19 cellular contexts compared by ENCODE assay signal in the genomic region with DNA sequence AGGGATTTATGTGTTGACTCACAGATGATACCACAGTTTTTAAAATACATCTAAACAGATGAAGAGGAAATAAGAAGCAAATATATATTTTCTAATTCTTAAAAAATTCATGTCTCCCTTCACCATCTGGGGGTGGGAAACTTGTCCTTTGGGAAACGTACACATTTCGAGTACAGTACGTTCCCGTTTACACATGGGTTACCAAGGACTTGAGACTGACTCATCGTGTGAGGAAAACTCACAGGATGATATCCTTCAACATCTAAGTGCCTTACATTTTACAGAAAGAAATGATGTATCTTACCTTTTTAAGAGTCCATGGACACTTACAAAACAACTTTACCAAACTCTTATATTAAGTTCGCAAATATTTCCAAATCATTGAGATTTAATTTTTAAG. TPM values are rescaled to one million over a fixed set of nuclear protein-coding genes. Genes with fewer than 3 reads are reported as not detected.
DNase-seq lines count a peak whose midpoint lies in the region; FAIRE-seq and TF ChIP-seq lines count a peak whose summit lies in the region.
"Had no signal": no experiment of that assay in that cellular context is flagged by ENCODE, and none has a peak within 500 bp of the region (broad histone marks: within the 10 kb centered on the region; RNA-seq: fewer than 3 reads in every experiment).

No MANE protein-coding gene starts in this region.

- no peak overlapping the region for H2AFZ ChIP-seq in mammary epithelial cell (ENCODE audit: low read depth, low read length)
- H2AFZ ChIP-seq in endothelial cell of umbilical vein (ENCODE audit: low read depth, low read length), result no peak overlapping the region
- no peak overlapping the region for H2AFZ ChIP-seq in hepatocyte

- H3K4me3 Mint-ChIP-seq in MCF 10A (ENCODE audit: unreplicated experiment), result no peak overlapping the region

- DNase-seq in MCF 10A (ENCODE audit: unreplicated experiment), result peak; percentile 42
- DNase-seq in mammary epithelial cell, result no peak
- no peak for DNase-seq in endothelial cell of umbilical vein (ENCODE audit: low read depth, low spot score)
- DNase-seq in hepatocyte (ENCODE audit: low spot score), result no peak
- no peak for DNase-seq in spleen
- DNase-seq in iPS-NIHi11 (ENCODE audit: low spot score), result no peak
- no peak for DNase-seq in stimulated activated CD8-positive, alpha-beta memory T cell treated with anti-CD3 and anti-CD28 coated beads, Interleukin-4, amount 100 ng/mL, for 48 hours
- no peak for DNase-seq in stimulated activated CD4-positive, alpha-beta T cell treated with anti-CD3 and anti-CD28 coated beads, Interleukin-2, amount 100 ng/mL, for 48 hours
- DNase-seq: DMS153, GDM1, Karpas-422, NCI-H1417, NCI-H1930, NCI-H2171, NCI-H82 had no signal

- TF ChIP-seq POLR2A in endothelial cell of umbilical vein (IDR thresholded peaks at IDR 0.05; ENCODE audit: low read depth, low read length), result no peak
- TF ChIP-seq POLR2A in spleen (IDR thresholded peaks at IDR 0.05), result no peak

- H3K27ac ChIP-seq in mammary epithelial cell (ENCODE audit: insufficient read depth, low read depth, low read length) (no peak overlapping the region), endothelial cell of umbilical vein (ENCODE audit: insufficient read depth, low read depth, low read length) (no peak overlapping the region), hepatocyte (peak overlapping the region; percentile 51), spleen (peak overlapping the region in 5 of 8 donors; percentile 5 to 52 (median 49))
- H3K27ac ChIP-seq: 22Rv1, C4-2B had no signal

- no peaks in the 10 kb centered on the region for H3K9me2 ChIP-seq in hepatocyte (replicated peaks; ENCODE audit: insufficient read depth)

- intact Hi-C loops in MCF 10A (cut with micrococcal nuclease) (no loop called here), mammary epithelial cell (cut with micrococcal nuclease) (no loop called here), endothelial cell of umbilical vein (cut with micrococcal nuclease) (no loop called here), spleen (cut with DNase I; ENCODE audit: low total_unique reads) (no loop called here)

- H3K36me3 ChIP-seq in mammary epithelial cell (ENCODE audit: insufficient read depth, low read length) (peaks cover 3% of the 10 kb centered on the region), endothelial cell of umbilical vein (ENCODE audit: control insufficient read depth in 2 of 2, extremely low read depth in 1 of 2, insufficient read depth in 2 of 2, low read length in 2 of 2) (no peaks in the 10 kb centered on the region), hepatocyte (replicated peaks; ENCODE audit: insufficient read depth, low read depth) (no peaks in the 10 kb centered on the region), spleen (peaks cover 0 to 17% (median 6%) of the 10 kb centered on the region in 6 donors)
- H3K36me3 ChIP-seq: HAP-1 had no signal

- dilution Hi-C loops in mammary epithelial cell (cut with HindIII; ENCODE audit: low sequenced_read_pairs) (loop anchor here (5.0 kb wide), 1 partner anchor 41 kb away; no protein-coding TSS in a partner anchor), endothelial cell of umbilical vein (cut with MboI; ENCODE audit: extremely low pct_ligation_motif_present, low sequenced_read_pairs) (no loop called here)

- BruUV-seq in MCF 10A (replicated peaks; lab: Mats Ljungman, UMichigan) (no TSS peak), mammary epithelial cell (replicated peaks; lab: Mats Ljungman, UMichigan) (no TSS peak), endothelial cell of umbilical vein (replicated peaks; lab: Mats Ljungman, UMichigan) (no TSS peak)

- H3K4me3 ChIP-seq in mammary epithelial cell (replicated peaks in 1 of 3; ENCODE audit: insufficient read depth in 1 of 3, low read depth in 2 of 3, low read length in 3 of 3) (no peak overlapping the region), endothelial cell of umbilical vein (replicated peaks in 1 of 3; ENCODE audit: insufficient read depth in 1 of 3, low read depth in 1 of 3, low read length in 3 of 3) (no peak overlapping the region), hepatocyte (no peak overlapping the region), spleen (no peak overlapping the region)
- H3K4me3 ChIP-seq: HAP-1 had no signal

- FAIRE-seq in endothelial cell of umbilical vein (lab: Jason Lieb, UNC), result no peak
- FAIRE-seq: GM12892 had no signal

- in situ Hi-C loops in mammary epithelial cell (cut with MboI; ENCODE audit: low sequenced_read_pairs in 2 of 2), result no loop called here

- peak overlapping the region; percentile 39 for H3K27ac Mint-ChIP-seq in MCF 10A (ENCODE audit: low read depth, unreplicated experiment)

- peaks cover 2% of the 10 kb centered on the region for H3K9me1 ChIP-seq in endothelial cell of umbilical vein (replicated peaks; ENCODE audit: control insufficient read depth, extremely low read depth, insufficient read depth, low read length)

- POLR2A ChIA-PET in MCF 10A (lab: Yijun Ruan, JAX), result interaction anchor here (0.6 to 0.9 kb wide), 2 partner anchors 9 to 1242 kb away, joined by 3 read pairs; no protein-coding TSS in a partner anchor
- POLR2A ChIA-PET in endothelial cell of umbilical vein (lab: Charles Lee), result no interaction called here

- no peak overlapping the region for H3K4me2 ChIP-seq in mammary epithelial cell (ENCODE audit: insufficient read depth, low read depth, low read length)
- no peak overlapping the region for H3K4me2 ChIP-seq in endothelial cell of umbilical vein (ENCODE audit: insufficient read depth, low read length)
- H3K4me2 ChIP-seq in hepatocyte, result no peak overlapping the region

- H3K9me3 ChIP-seq in mammary epithelial cell (replicated peaks; ENCODE audit: insufficient read depth, low read length) (no peaks in the 10 kb centered on the region), endothelial cell of umbilical vein (replicated peaks; ENCODE audit: control insufficient read depth, insufficient read depth, low read length) (no peaks in the 10 kb centered on the region), hepatocyte (ENCODE audit: low read depth) (no peaks in the 10 kb centered on the region), spleen (no peaks in the 10 kb centered on the region)
- H3K9me3 ChIP-seq: HAP-1 had no signal

- H3K4me1 ChIP-seq in mammary epithelial cell (ENCODE audit: insufficient read depth, low read length), result no peaks in the 10 kb centered on the region
- H3K4me1 ChIP-seq in endothelial cell of umbilical vein (ENCODE audit: control insufficient read depth, extremely low read depth, insufficient read depth, low read length), result no peaks in the 10 kb centered on the region
- H3K4me1 ChIP-seq in hepatocyte (ENCODE audit: insufficient read depth), result peaks cover 25% of the 10 kb centered on the region
- H3K4me1 ChIP-seq in spleen, result peaks cover 0 to 16% (median 0%) of the 10 kb centered on the region in 6 donors
- H3K4me1 ChIP-seq: HAP-1 had no signal

- peaks cover 10% of the 10 kb centered on the region for H3K4me1 Mint-ChIP-seq in MCF 10A (ENCODE audit: insufficient read depth, unreplicated experiment)

- H3K79me2 ChIP-seq in mammary epithelial cell (ENCODE audit: insufficient read depth, low read length) (no peaks in the 10 kb centered on the region), endothelial cell of umbilical vein (ENCODE audit: control insufficient read depth, insufficient read depth, low read length) (no peaks in the 10 kb centered on the region), hepatocyte (no peaks in the 10 kb centered on the region)

- 85% methylated on average over 6 of the region's 6 CpGs for WGBS in mammary epithelial cell (ENCODE audit: low coverage, missing lambda C conversion rate)
- WGBS in hepatocyte (ENCODE audit: low lambda C conversion rate, missing lambda C conversion rate), result 79% methylated on average over 6 of the region's 6 CpGs
- WGBS in spleen, 5 donors, result 74 to 84% (median 77%) methylated on average over 6 of the region's 6 CpGs

- H3K27me3 Mint-ChIP-seq in MCF 10A (ENCODE audit: insufficient read depth, unreplicated experiment), result no peaks in the 10 kb centered on the region

- H3K9me3 Mint-ChIP-seq in MCF 10A (ENCODE audit: unreplicated experiment), result no peaks in the 10 kb centered on the region

- no peaks in the 10 kb centered on the region for H3K27me3 ChIP-seq in mammary epithelial cell (ENCODE audit: insufficient read depth, low read length)
- H3K27me3 ChIP-seq in endothelial cell of umbilical vein (ENCODE audit: control insufficient read depth in 2 of 2, insufficient read depth in 2 of 2, low read length in 2 of 2), result no peaks in the 10 kb centered on the region
- H3K27me3 ChIP-seq in hepatocyte, result no peaks in the 10 kb centered on the region
- H3K27me3 ChIP-seq in spleen (replicated peaks in 1 of 7), result no peaks in the 10 kb centered on the region

- no peak for TF ChIP-seq CTCF in MCF 10A (IDR thresholded peaks at IDR 0.05; ENCODE audit: unreplicated experiment)
- no peak for TF ChIP-seq CTCF in mammary epithelial cell (conservative IDR thresholded peaks at IDR 0.05 in 1 of 2, IDR thresholded peaks at IDR 0.05 in 1 of 2; ENCODE audit: extremely low read depth in 1 of 2, insufficient read depth in 1 of 2, low read depth in 1 of 2, low read length in 2 of 2)
- no peak for TF ChIP-seq CTCF in endothelial cell of umbilical vein (IDR thresholded peaks at IDR 0.05; ENCODE audit: extremely low read depth in 1 of 2, insufficient read depth in 1 of 2, low read depth in 1 of 2, low read length in 2 of 2)
- no peak for TF ChIP-seq CTCF in hepatocyte (IDR thresholded peaks at IDR 0.05; ENCODE audit: poor library complexity)
- TF ChIP-seq CTCF in spleen (IDR thresholded peaks at IDR 0.05 in 8 of 11, conservative IDR thresholded peaks at IDR 0.05 in 3 of 11), result no peak

- CTCF ChIA-PET in MCF 10A (lab: Yijun Ruan, JAX) (no interaction called here), mammary epithelial cell (lab: Charles Lee; ENCODE audit: low non-redundant PET) (no interaction called here), endothelial cell of umbilical vein (lab: Charles Lee) (interaction anchor here (2.0 kb wide), 1 partner anchor 33 kb away, joined by 12 read pairs; no protein-coding TSS in a partner anchor)

- H3K9ac ChIP-seq in mammary epithelial cell (ENCODE audit: insufficient read depth, low read length) (no peak overlapping the region), endothelial cell of umbilical vein (replicated peaks; ENCODE audit: extremely low read depth, insufficient read depth, low read length) (no peak overlapping the region)

- peaks cover 19% of the 10 kb centered on the region for H3K36me3 Mint-ChIP-seq in MCF 10A (ENCODE audit: insufficient read depth, unreplicated experiment)

- H4K20me1 ChIP-seq in mammary epithelial cell (ENCODE audit: insufficient read depth, low read length) (no peaks in the 10 kb centered on the region), endothelial cell of umbilical vein (replicated peaks; ENCODE audit: control insufficient read depth, extremely low read depth, insufficient read depth, low read length) (no peaks in the 10 kb centered on the region), hepatocyte (ENCODE audit: insufficient read depth, poor library complexity, severe bottlenecking) (no peaks in the 10 kb centered on the region)

RNA-seq across cellular contexts. Expression of a gene that starts 16.0 kb away (rescaled TPM):
- total RNA-seq in MCF 10A (2022), result 4.3 and 14.8 TPM in 2 replicates
- 1 to 10 TPM; 1.1 to 5.7 TPM for total RNA-seq in mammary epithelial cell
- 0.27 TPM for polyA plus RNA-seq in mammary epithelial cell
- polyA minus RNA-seq in mammary epithelial cell, result not detected
- total RNA-seq in endothelial cell of umbilical vein, result 27.6 and 44.9 TPM in 2 replicates
- polyA plus RNA-seq in endothelial cell of umbilical vein, result 33.1 and 35.7 TPM in 2 replicates
- polyA plus RNA-seq in endothelial cell of umbilical vein (2011; cell fraction: cytosol; rRNA removed), result 29.9 and 30.3 TPM in 2 replicates
- polyA plus RNA-seq in endothelial cell of umbilical vein (2011; cell fraction: nucleus; rRNA removed), result 18.9 and 20.4 TPM in 2 replicates
- polyA plus RNA-seq in endothelial cell of umbilical vein (2012), result 13.2 and 50.7 TPM in 2 replicates
- polyA minus RNA-seq in endothelial cell of umbilical vein, result 35.1 and 65.1 TPM in 2 replicates
- polyA minus RNA-seq in endothelial cell of umbilical vein (2011; cell fraction: cytosol; rRNA and poly(A)+ RNA removed), result 3.6 TPM
- polyA minus RNA-seq in endothelial cell of umbilical vein (2011; cell fraction: nucleus; rRNA and poly(A)+ RNA removed), result 10.9 and 11.2 TPM in 2 replicates
- total RNA-seq in hepatocyte, result 115 and 157 TPM in 2 replicates
- 337 and 359 TPM in 2 replicates for polyA plus RNA-seq in hepatocyte
- total RNA-seq in spleen, result 100 to 1,000 TPM in 5 of 7 donors, 10 to 100 TPM in 2; 98.7 to 396 (median 225) TPM
- 10 to 100 TPM; 26.4 to 61.9 (median 48.2) TPM for polyA plus RNA-seq in spleen

Comparison
In these comparisons a context has a peak if more than half of its experiments do, and no peak if none do; other contexts are left out.
1. H3K27ac ChIP-seq: peak in hepatocyte (single experiment) and spleen (5 of 8); none in mammary epithelial cell (single experiment) and endothelial cell of umbilical vein (single experiment).